1 cellular context compared by ENCODE assay signal in the genomic region with DNA sequence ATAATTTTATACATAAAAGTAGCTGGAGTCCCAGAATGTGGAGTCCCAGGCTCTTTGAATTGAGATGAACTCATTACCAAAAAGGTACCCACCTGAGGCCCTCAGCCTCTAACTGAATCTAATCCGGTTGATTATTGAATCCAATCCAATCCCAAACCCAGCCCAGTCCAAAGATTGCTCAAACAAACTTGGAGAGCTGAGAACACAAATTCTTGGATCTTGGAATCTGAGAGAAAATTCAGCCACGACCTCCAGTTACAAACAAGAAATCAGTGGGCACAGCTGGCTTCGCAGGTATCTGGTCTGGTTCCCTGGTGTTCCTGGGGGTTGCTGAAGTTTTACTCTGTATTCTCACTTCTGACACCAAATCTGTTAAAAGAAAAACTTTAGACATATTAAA.
TF ChIP-seq lines count a peak whose summit lies in the region.

No MANE protein-coding gene starts in this region.

TF ChIP-seq in IMR-90, 13 proteins besides CTCF, POLR2A, EP300 and RAD21:
- TF ChIP-seq CHD1 (IDR thresholded peaks at IDR 0.05; ENCODE audit: low read depth, low read length), result no peak
- no peak for TF ChIP-seq CEBPB (IDR thresholded peaks at IDR 0.05; ENCODE audit: low read depth, low read length)
- TF ChIP-seq SMC3 (IDR thresholded peaks at IDR 0.05; ENCODE audit: low read depth, low read length), result no peak
- no peak for TF ChIP-seq MXI1 (IDR thresholded peaks at IDR 0.05; ENCODE audit: borderline replicate concordance, low read depth, low read length)
- TF ChIP-seq RFX5 (IDR thresholded peaks at IDR 0.05; ENCODE audit: low read depth, low read length), result no peak
- TF ChIP-seq BHLHE40 (IDR thresholded peaks at IDR 0.05; ENCODE audit: low read depth, low read length), result no peak
- TF ChIP-seq FOS (IDR thresholded peaks at IDR 0.05; ENCODE audit: low read depth, low read length), result no peak
- no peak for TF ChIP-seq MAZ (IDR thresholded peaks at IDR 0.05; ENCODE audit: borderline replicate concordance, low read depth, low read length)
TF ChIP-seq in IMR-90: peak in this region for 0.
